1 cellular context compared by ENCODE assay signal in the genomic region with DNA sequence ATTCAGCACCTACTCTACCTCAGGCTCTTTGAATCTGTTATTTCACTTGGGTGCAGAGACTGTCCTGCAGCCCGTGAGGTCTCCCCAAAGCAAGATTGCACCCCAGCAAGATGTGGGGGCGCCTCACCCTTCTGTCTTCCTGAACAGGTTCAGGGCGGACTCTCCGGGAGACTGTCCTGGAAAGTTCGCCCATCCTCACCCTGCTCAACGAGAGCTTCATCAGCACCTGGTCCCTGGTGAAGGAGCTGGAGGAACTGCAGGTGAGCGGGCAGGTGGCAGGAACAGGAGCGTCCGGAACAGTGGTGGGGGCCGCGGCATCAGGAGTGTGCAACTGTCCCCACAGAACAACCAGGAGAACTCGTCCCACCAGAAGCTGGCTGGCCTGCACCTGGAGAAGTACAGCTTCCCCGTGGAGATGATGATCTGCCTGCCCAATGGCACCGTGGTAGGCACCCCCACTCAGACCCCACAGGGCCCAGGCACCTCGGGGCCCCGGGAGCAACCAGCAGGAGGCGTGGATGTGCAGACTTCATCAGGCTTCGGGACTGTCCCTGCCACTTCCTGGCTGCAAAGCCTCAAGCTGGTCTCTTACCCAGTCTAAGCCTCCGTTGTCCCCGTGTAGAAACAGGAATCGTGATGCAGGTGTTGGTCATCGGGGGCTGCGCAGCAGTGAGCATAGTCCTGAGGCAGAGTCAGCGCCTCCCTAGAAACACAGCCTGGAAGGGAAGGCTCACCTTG.
TF ChIP-seq lines count a peak whose summit lies in the region.

No MANE protein-coding gene starts in this region.

TF ChIP-seq in K562, 482 proteins besides CTCF, POLR2A, EP300 and RAD21:
- TF ChIP-seq POLR2G (IDR thresholded peaks at IDR 0.05; ENCODE audit: low read depth, low read length) (peak; percentile 54), TEAD1 (CRISPR knock-in tag; IDR thresholded peaks at IDR 0.05) (0 out of 4 replicates have a peak, but pooled peaks of 1 of the 2 experiments have one; percentile 21)
- TF ChIP-seq, protein P1, sequence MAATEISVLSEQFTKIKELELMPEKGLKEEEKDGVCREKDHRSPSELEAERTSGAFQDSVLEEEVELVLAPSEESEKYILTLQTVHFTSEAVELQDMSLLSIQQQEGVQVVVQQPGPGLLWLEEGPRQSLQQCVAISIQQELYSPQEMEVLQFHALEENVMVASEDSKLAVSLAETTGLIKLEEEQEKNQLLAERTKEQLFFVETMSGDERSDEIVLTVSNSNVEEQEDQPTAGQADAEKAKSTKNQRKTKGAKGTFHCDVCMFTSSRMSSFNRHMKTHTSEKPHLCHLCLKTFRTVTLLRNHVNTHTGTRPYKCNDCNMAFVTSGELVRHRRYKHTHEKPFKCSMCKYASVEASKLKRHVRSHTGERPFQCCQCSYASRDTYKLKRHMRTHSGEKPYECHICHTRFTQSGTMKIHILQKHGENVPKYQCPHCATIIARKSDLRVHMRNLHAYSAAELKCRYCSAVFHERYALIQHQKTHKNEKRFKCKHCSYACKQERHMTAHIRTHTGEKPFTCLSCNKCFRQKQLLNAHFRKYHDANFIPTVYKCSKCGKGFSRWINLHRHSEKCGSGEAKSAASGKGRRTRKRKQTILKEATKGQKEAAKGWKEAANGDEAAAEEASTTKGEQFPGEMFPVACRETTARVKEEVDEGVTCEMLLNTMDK (IDR thresholded peaks at IDR 0.05; ENCODE audit: borderline replicate concordance, insufficient read depth, low read depth, low read length, poor library complexity, severe bottlenecking), result peak; percentile 15
- TF ChIP-seq, protein P2, sequence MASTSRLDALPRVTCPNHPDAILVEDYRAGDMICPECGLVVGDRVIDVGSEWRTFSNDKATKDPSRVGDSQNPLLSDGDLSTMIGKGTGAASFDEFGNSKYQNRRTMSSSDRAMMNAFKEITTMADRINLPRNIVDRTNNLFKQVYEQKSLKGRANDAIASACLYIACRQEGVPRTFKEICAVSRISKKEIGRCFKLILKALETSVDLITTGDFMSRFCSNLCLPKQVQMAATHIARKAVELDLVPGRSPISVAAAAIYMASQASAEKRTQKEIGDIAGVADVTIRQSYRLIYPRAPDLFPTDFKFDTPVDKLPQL (IDR thresholded peaks at IDR 0.05; ENCODE audit: extremely low read depth, insufficient read length), result no peak
